In genomic region chr5:91145233-91145620, GRCh38 we compare ENCODE assay signal across 17 cellular contexts.
DNase-seq lines count a peak whose midpoint lies in the region; ATAC-seq and TF ChIP-seq lines count a peak whose summit lies in the region.
"Had no signal": no experiment of that assay in that cellular context is flagged by ENCODE, and none has a peak within 500 bp of the region (broad histone marks: within the 10 kb centered on the region; RNA-seq: fewer than 3 reads in every experiment).

No MANE protein-coding gene starts in this region.

- H3K9me2 ChIP-seq in hepatocyte (replicated peaks; ENCODE audit: insufficient read depth) = no peaks in the 10 kb centered on the region

- H3K36me3 ChIP-seq in ascending aorta (no peaks in the 10 kb centered on the region), hepatocyte (replicated peaks; ENCODE audit: insufficient read depth, low read depth) (no peaks in the 10 kb centered on the region), sigmoid colon (no peaks in the 10 kb centered on the region)

- ATAC-seq in HG02623 (IDR thresholded peaks at IDR 0.05; ENCODE audit: unreplicated experiment) = no peak
- ATAC-seq in GM18520 (IDR thresholded peaks at IDR 0.05; ENCODE audit: unreplicated experiment) = no peak
- ATAC-seq: foreskin keratinocyte; stimulated activated memory B cell treated with anti-CD40 and anti-IgM and Interleukin-4, amounts not matched to agents 10 μg/mL and 1 μg/mL and 100 μg/mL, for 72 hours had no signal

- no peaks in the 10 kb centered on the region for H3K9me3 ChIP-seq in ascending aorta
- H3K9me3 ChIP-seq in hepatocyte (ENCODE audit: low read depth) = no peaks in the 10 kb centered on the region
- H3K9me3 ChIP-seq in sigmoid colon = no peaks in the 10 kb centered on the region

- no peaks in the 10 kb centered on the region for H3K79me2 ChIP-seq in hepatocyte

- H3K4me1 ChIP-seq in ascending aorta (peaks cover 0 to 28% of the 10 kb centered on the region in 2 donors), hepatocyte (ENCODE audit: insufficient read depth) (peaks cover 5% of the 10 kb centered on the region), sigmoid colon (peaks cover 0 to 32% (median 9%) of the 10 kb centered on the region in 4 donors)
- H3K4me1 ChIP-seq: foreskin keratinocyte had no signal

- no peak for TF ChIP-seq EP300 in sigmoid colon (IDR thresholded peaks at IDR 0.05)

- no peaks in the 10 kb centered on the region for H4K20me1 ChIP-seq in hepatocyte (ENCODE audit: insufficient read depth, poor library complexity, severe bottlenecking)

- H2AFZ ChIP-seq in hepatocyte = no peak overlapping the region

- no peak overlapping the region for H3K4me3 ChIP-seq in AG10803 (ENCODE audit: low read length)
- H3K4me3 ChIP-seq in ascending aorta = peak overlapping the region; percentile 23 to 47
- H3K4me3 ChIP-seq in hepatocyte = no peak overlapping the region
- H3K4me3 ChIP-seq in sigmoid colon = no peak overlapping the region

- WGBS in hepatocyte (ENCODE audit: low lambda C conversion rate, missing lambda C conversion rate) = 47% methylated on average over 2 of the region's 2 CpGs
- 10 to 35% methylated on average over 2 of the region's 2 CpGs for WGBS in sigmoid colon, 2 donors

- peak overlapping the region; percentile 12 for H3K4me2 ChIP-seq in hepatocyte

- DNase-seq in AG10803 (ENCODE audit: low read depth) = peak; percentile 52
- DNase-seq in ascending aorta (ENCODE audit: low spot score in 2 of 2) = no peak
- DNase-seq in hepatocyte (ENCODE audit: low spot score) = no peak
- no peak for DNase-seq in sigmoid colon
- no peak for DNase-seq in activated effector memory CD4-positive, alpha-beta T cell treated with anti-CD3 and anti-CD28 coated beads, Interleukin-2, amount 50 U/mL, for 16 hours
- DNase-seq in T-helper 9 cell = no peak
- DNase-seq: activated CD4-positive, alpha-beta T cell treated with anti-CD3 and anti-CD28 coated beads, Interleukin-2, amount 10 ng/mL, durations not matched to agents 7 days and 5 days; activated T-cell treated with anti-CD3 and anti-CD28 coated beads, Interleukin-2, amount 50 U/mL, for 1 hour; Calu3; dermis blood vessel endothelial cell; foreskin keratinocyte; IMR-90; retina; SHP77 had no signal

- TF ChIP-seq CTCF in AG10803 (conservative IDR thresholded peaks at IDR 0.05; ENCODE audit: low read length) (no peak), ascending aorta (IDR thresholded peaks at IDR 0.05) (no peak), hepatocyte (IDR thresholded peaks at IDR 0.05; ENCODE audit: poor library complexity) (no peak), sigmoid colon (IDR thresholded peaks at IDR 0.05) (no peak)

- intact Hi-C loops in ascending aorta (cut with DNase I) (no loop called here), sigmoid colon (cut with DNase I) (no loop called here)

- peak overlapping the region; percentile 27 to 76 for H3K27ac ChIP-seq in ascending aorta
- no peak overlapping the region for H3K27ac ChIP-seq in hepatocyte
- peak overlapping the region; percentile 25 to 62 (median 35) for H3K27ac ChIP-seq in sigmoid colon
- H3K27ac ChIP-seq: foreskin keratinocyte had no signal

- no peaks in the 10 kb centered on the region for H3K27me3 ChIP-seq in ascending aorta
- no peaks in the 10 kb centered on the region for H3K27me3 ChIP-seq in hepatocyte
- H3K27me3 ChIP-seq in sigmoid colon = no peaks in the 10 kb centered on the region
- H3K27me3 ChIP-seq: foreskin keratinocyte had no signal

- TF ChIP-seq POLR2A in sigmoid colon (IDR thresholded peaks at IDR 0.05) = no peak

Comparison
In these comparisons a context has a peak if more than half of its experiments do, and no peak if none do; other contexts are left out.
1. H3K4me3 ChIP-seq: peak in ascending aorta (2 of 2); none in AG10803 (single experiment), hepatocyte (single experiment) and sigmoid colon (0 of 4).